In the genomic region with DNA sequence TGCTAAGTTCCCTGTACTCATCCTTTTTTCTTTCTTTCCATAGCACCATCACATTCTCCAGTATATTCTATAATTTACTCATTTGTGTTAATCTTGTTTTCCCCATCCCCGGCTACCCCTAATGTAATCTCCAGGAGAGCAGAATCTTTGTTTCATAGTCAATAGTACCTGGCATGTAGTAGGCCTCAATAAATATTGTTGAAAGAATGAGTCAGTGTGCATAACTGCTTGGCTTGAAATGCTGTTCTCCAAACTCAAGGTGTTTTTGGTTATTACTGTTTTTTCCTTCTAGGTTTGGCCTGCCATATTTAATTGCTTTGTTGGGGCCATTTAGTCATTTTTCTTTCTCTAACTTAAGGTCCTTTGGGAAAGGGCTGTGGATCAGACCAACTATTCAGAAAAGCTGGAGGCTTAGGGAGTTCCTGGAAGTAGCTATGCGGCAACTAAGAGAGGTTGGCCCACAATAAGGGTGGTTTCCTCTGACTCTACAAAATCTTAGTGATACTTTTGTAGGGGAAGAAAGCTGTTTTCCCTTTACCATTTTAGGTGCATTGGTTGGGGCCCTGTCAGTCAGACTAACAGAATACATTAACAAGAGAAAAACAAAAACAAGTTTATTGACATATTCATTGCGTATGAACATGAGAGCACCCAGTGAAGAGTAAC, we compare ENCODE assay signal across 23 cellular contexts. TPM values are rescaled to one million over a fixed set of nuclear protein-coding genes. Genes with fewer than 3 reads are reported as not detected.
DNase-seq lines count a peak whose midpoint lies in the region; ATAC-seq, FAIRE-seq and TF ChIP-seq lines count a peak whose summit lies in the region.
"Had no signal": no experiment of that assay in that cellular context is flagged by ENCODE, and none has a peak within 500 bp of the region (broad histone marks: within the 10 kb centered on the region; RNA-seq: fewer than 3 reads in every experiment).

No MANE protein-coding gene starts in this region.

- H3K27ac ChIP-seq in GM12878 (ENCODE audit: control insufficient read depth, insufficient read depth) (no peak overlapping the region), urinary bladder (ENCODE audit: low read depth) (peak overlapping the region; percentile 73), suprapubic skin (no peak overlapping the region)
- H3K27ac ChIP-seq: PC-9 had no signal

- peaks cover 3% of the 10 kb centered on the region for H3K9me3 Mint-ChIP-seq in activated naive CD8-positive, alpha-beta T cell treated with anti-CD3 and anti-CD28 coated beads, Interleukin-2, amount 10 ng/mL, durations not matched to agents 7 days and 5 days
- H3K9me3 Mint-ChIP-seq in activated naive CD8-positive, alpha-beta T cell treated with anti-CD3 and anti-CD28 coated beads for 36 hours = peaks cover 3% of the 10 kb centered on the region
- H3K9me3 Mint-ChIP-seq in naive B cell = peaks cover 0 to 3% (median 0%) of the 10 kb centered on the region in 7 donors

- no peak for ATAC-seq in activated naive CD8-positive, alpha-beta T cell treated with anti-CD3 and anti-CD28 coated beads, Interleukin-2, amount 10 ng/mL, durations not matched to agents 7 days and 5 days (ENCODE audit: low read depth)
- ATAC-seq in GM12878 = no peak
- no peak for ATAC-seq in naive B cell (ENCODE audit: low read depth in 2 of 2)
- no peak for ATAC-seq in HG03521 (IDR thresholded peaks at IDR 0.05; ENCODE audit: unreplicated experiment)
- no peak for ATAC-seq in GM21367 (IDR thresholded peaks at IDR 0.05; ENCODE audit: unreplicated experiment)
- ATAC-seq: stimulated activated naive CD8-positive, alpha-beta T cell treated with anti-CD3 and anti-CD28 coated beads, Interleukin-15, Interleukin-2, amounts not matched to agents 100 U/mL and 50 U/mL, for 24 hours had no signal

- no peak overlapping the region for H3K4me2 ChIP-seq in GM12878 (ENCODE audit: control insufficient read depth, insufficient read depth)
- H3K4me2 ChIP-seq: PC-9 had no signal

- no peaks in the 10 kb centered on the region for H3K27me3 Mint-ChIP-seq in activated naive CD8-positive, alpha-beta T cell treated with anti-CD3 and anti-CD28 coated beads, Interleukin-2, amount 10 ng/mL, durations not matched to agents 7 days and 5 days
- H3K27me3 Mint-ChIP-seq in activated naive CD8-positive, alpha-beta T cell treated with anti-CD3 and anti-CD28 coated beads for 36 hours = no peaks in the 10 kb centered on the region
- H3K27me3 Mint-ChIP-seq in naive B cell = no peaks in the 10 kb centered on the region

- RAD21 ChIA-PET in GM12878 (lab: Charles Lee; ENCODE audit: unreplicated experiment) = no interaction called here

- no peaks in the 10 kb centered on the region for H4K20me1 ChIP-seq in GM12878 (ENCODE audit: control insufficient read depth, insufficient read depth)

- DNase-seq in activated naive CD8-positive, alpha-beta T cell treated with anti-CD3 and anti-CD28 coated beads, Interleukin-2, amount 10 ng/mL, durations not matched to agents 7 days and 5 days = no peak
- DNase-seq in activated naive CD8-positive, alpha-beta T cell treated with anti-CD3 and anti-CD28 coated beads for 36 hours = no peak
- DNase-seq in GM12878 (ENCODE audit: low read depth, low spot score) = no peak
- DNase-seq in naive B cell = no peak
- DNase-seq in suprapubic skin (ENCODE audit: low spot score in 2 of 2) = no peak
- DNase-seq: activated CD4-positive, alpha-beta T cell treated with anti-CD3 and anti-CD28 coated beads for 4 hours; activated T-cell treated with anti-CD3 and anti-CD28 coated beads, Interleukin-2, amount 50 U/mL, for 48 hours; amygdala; DMS79 treated with DMSO at 0.1 percent for 48 hours; HCEC 1CT; NCI-H69; PC-9; stimulated activated CD4-positive, alpha-beta T cell treated with anti-CD3 and anti-CD28 coated beads, Interleukin-12 subunit alpha, Interleukin-12 subunit beta, amount 100 ng/mL, for 4 hours; stimulated activated naive CD8-positive, alpha-beta T cell treated with anti-CD3 and anti-CD28 coated beads, Interleukin-15, Interleukin-2, amounts not matched to agents 100 U/mL and 50 U/mL, for 24 hours had no signal

- TF ChIP-seq RAD21 in GM12878 (IDR thresholded peaks at IDR 0.05; ENCODE audit: insufficient read depth, low read depth, low read length) = no peak

- peak overlapping the region; percentile 2 for H3K27ac Mint-ChIP-seq in activated naive CD8-positive, alpha-beta T cell treated with anti-CD3 and anti-CD28 coated beads, Interleukin-2, amount 10 ng/mL, durations not matched to agents 7 days and 5 days
- H3K27ac Mint-ChIP-seq in activated naive CD8-positive, alpha-beta T cell treated with anti-CD3 and anti-CD28 coated beads for 36 hours = no peak overlapping the region
- H3K27ac Mint-ChIP-seq in naive B cell = peak overlapping the region in 5 of 6 donors; percentile 2 to 70 (median 15)

- H3K4me3 Mint-ChIP-seq in activated naive CD8-positive, alpha-beta T cell treated with anti-CD3 and anti-CD28 coated beads, Interleukin-2, amount 10 ng/mL, durations not matched to agents 7 days and 5 days = no peak overlapping the region
- H3K4me3 Mint-ChIP-seq in activated naive CD8-positive, alpha-beta T cell treated with anti-CD3 and anti-CD28 coated beads for 36 hours = no peak overlapping the region
- peak overlapping the region in 1 of 8 donors; percentile 7 for H3K4me3 Mint-ChIP-seq in naive B cell

- intact Hi-C loops in GM12878 (cut with micrococcal nuclease; ENCODE audit: unreplicated experiment) = no loop called here

- POLR2A ChIA-PET in activated naive CD8-positive, alpha-beta T cell treated with anti-CD3 and anti-CD28 coated beads, Interleukin-2, amount 10 ng/mL, durations not matched to agents 7 days and 5 days (lab: Charles Lee) = no interaction called here
- POLR2A ChIA-PET in GM12878 (lab: Charles Lee) = no interaction called here

- in situ Hi-C loops in GM12878 (cut with MboI) = no loop called here

- peaks cover 50% of the 10 kb centered on the region for H3K36me3 Mint-ChIP-seq in activated naive CD8-positive, alpha-beta T cell treated with anti-CD3 and anti-CD28 coated beads, Interleukin-2, amount 10 ng/mL, durations not matched to agents 7 days and 5 days
- peaks cover 14% of the 10 kb centered on the region for H3K36me3 Mint-ChIP-seq in activated naive CD8-positive, alpha-beta T cell treated with anti-CD3 and anti-CD28 coated beads for 36 hours
- peaks cover 4 to 16% of the 10 kb centered on the region in 2 donors for H3K36me3 Mint-ChIP-seq in naive B cell

- H3K4me3 ChIP-seq in GM12878 (no peak overlapping the region), urinary bladder (ENCODE audit: low read depth, low read length) (no peak overlapping the region), suprapubic skin (no peak overlapping the region)
- H3K4me3 ChIP-seq: PC-9 had no signal

- TF ChIP-seq POLR2A in GM12878 (IDR thresholded peaks at IDR 0.05; ENCODE audit: low read depth, low read length) = no peak
- TF ChIP-seq POLR2A in suprapubic skin (IDR thresholded peaks at IDR 0.05) = no peak

- H2AFZ ChIP-seq in GM12878 (ENCODE audit: control insufficient read depth, low read depth, low read length) = no peak overlapping the region
- H2AFZ ChIP-seq: PC-9 had no signal

- no peak for TF ChIP-seq EP300 in GM12878 (IDR thresholded peaks at IDR 0.05; ENCODE audit: borderline replicate concordance in 1 of 2, control insufficient read depth in 1 of 2, low read depth in 2 of 2, low read length in 2 of 2)
- TF ChIP-seq EP300 in suprapubic skin (IDR thresholded peaks at IDR 0.05) = no peak

- H3K4me1 ChIP-seq in GM12878 (ENCODE audit: control insufficient read depth, insufficient read depth, low read length) (no peaks in the 10 kb centered on the region), urinary bladder (ENCODE audit: insufficient read depth) (no peaks in the 10 kb centered on the region), suprapubic skin (peaks cover 53% of the 10 kb centered on the region)

- BruUV-seq in GM12878 (replicated peaks; lab: Mats Ljungman, UMichigan) = no TSS peak

- CTCF ChIA-PET in GM12878 (lab: Yijun Ruan, JAX) = no interaction called here

- 100% methylated on average over 3 of the region's 3 CpGs for WGBS in GM12878 (ENCODE audit: insufficient coverage, insufficient replicate concordance, low lambda C conversion rate, missing lambda C conversion rate)
- WGBS in urinary bladder = 75% methylated on average over 3 of the region's 3 CpGs
- 71% methylated on average over 3 of the region's 3 CpGs for WGBS in suprapubic skin

- no peak for FAIRE-seq in GM12878 (lab: Jason Lieb, UNC)
- FAIRE-seq: endometrium, frontal cortex, GM19239, urothelium cell line had no signal

- H3K79me2 ChIP-seq in GM12878 (ENCODE audit: control insufficient read depth, insufficient read depth, low read length) = no peaks in the 10 kb centered on the region

- H3K9ac ChIP-seq in GM12878 (ENCODE audit: control insufficient read depth, insufficient read depth, low read length) = no peak overlapping the region

- SMC1A ChIA-PET in GM12878 (lab: Charles Lee; ENCODE audit: uncharacterized antibody, unreplicated experiment) = no interaction called here

- H3K4me1 Mint-ChIP-seq in activated naive CD8-positive, alpha-beta T cell treated with anti-CD3 and anti-CD28 coated beads, Interleukin-2, amount 10 ng/mL, durations not matched to agents 7 days and 5 days = peaks cover 36% of the 10 kb centered on the region
- H3K4me1 Mint-ChIP-seq in activated naive CD8-positive, alpha-beta T cell treated with anti-CD3 and anti-CD28 coated beads for 36 hours = peaks cover 20% of the 10 kb centered on the region
- peaks cover 27 to 63% (median 41%) of the 10 kb centered on the region in 3 donors for H3K4me1 Mint-ChIP-seq in naive B cell

- H3K27me3 ChIP-seq in GM12878 (replicated peaks in 1 of 2; ENCODE audit: control insufficient read depth in 2 of 2, insufficient read depth in 2 of 2, low read length in 1 of 2) = no peaks in the 10 kb centered on the region
- no peaks in the 10 kb centered on the region for H3K27me3 ChIP-seq in suprapubic skin

- peaks cover 0 to 1% of the 10 kb centered on the region in 2 experiments; a peak in 2 of 4 replicates for H3K36me3 ChIP-seq in GM12878 (ENCODE audit: control insufficient read depth in 2 of 2, insufficient read depth in 2 of 2, low read length in 1 of 2)
- no peaks in the 10 kb centered on the region for H3K36me3 ChIP-seq in urinary bladder (ENCODE audit: insufficient read depth)
- no peaks in the 10 kb centered on the region for H3K36me3 ChIP-seq in suprapubic skin

- no peak for TF ChIP-seq CTCF in GM12878 (IDR thresholded peaks at IDR 0.05 in 2 of 3, conservative IDR thresholded peaks at IDR 0.05 in 1 of 3; ENCODE audit: control insufficient read depth in 2 of 3, extremely low read depth in 1 of 3, insufficient read depth in 1 of 3, low read depth in 3 of 3, low read length in 3 of 3)
- TF ChIP-seq CTCF in suprapubic skin (IDR thresholded peaks at IDR 0.05) = no peak

- H3K9me3 ChIP-seq in GM12878 (replicated peaks; ENCODE audit: control insufficient read depth, insufficient read depth, low read length) (no peaks in the 10 kb centered on the region), suprapubic skin (no peaks in the 10 kb centered on the region)

RNA-seq across cellular contexts. Expression of gene KAT2B, which starts 28.4 kb away (rescaled TPM):
- 100 to 1,000 TPM in 1 of 2 experiments, 10 to 100 TPM in 1; 97.8 to 108 TPM for total RNA-seq in activated naive CD8-positive, alpha-beta T cell treated with anti-CD3 and anti-CD28 coated beads, Interleukin-2, amount 10 ng/mL, durations not matched to agents 7 days and 5 days
- total RNA-seq in activated naive CD8-positive, alpha-beta T cell treated with anti-CD3 and anti-CD28 coated beads for 36 hours = 10 to 100 TPM; 11.7 to 17.0 TPM
- total RNA-seq in GM12878 (2013; cell fraction: nucleolus; rRNA removed) = 44.8 and 48.3 TPM in 2 replicates
- total RNA-seq in GM12878 (2014; rRNA removed) (10.4 and 14.0 TPM in 2 replicates), GM12878 (2014; rRNA removed; fragmentation: Illumina TruSeq; extraction: Trizol) (12.1 and 13.4 TPM in 2 replicates), GM12878 (2021) (11.5 and 14.3 TPM in 2 replicates), urinary bladder (38.2 TPM), suprapubic skin (10 to 100 TPM; 35.7 to 63.7 (median 40.2) TPM)
- 3.4 TPM for polyA plus RNA-seq in GM12878 (2011; ENCODE audit: low read depth)
- polyA plus RNA-seq in GM12878 (2011; rRNA removed) (15.2 and 24.0 TPM in 2 replicates), GM12878 (2014; fragmentation: Illumina TruSeq; extraction: Trizol) (15.2 and 18.8 TPM in 2 replicates), GM12878 (2014; fragmentation: Nextera tagmentation; extraction: Ambion mirVana) (1 to 10 TPM; 2.9 to 4.3 TPM), GM12878 (2014; rRNA removed) (7.3 and 9.9 TPM in 2 replicates), GM12878 (2016; fragmentation: Nextera tagmentation; extraction: Ambion mirVana) (1 to 10 TPM; 3.7 to 4.3 TPM), naive B cell (ENCODE audit: low read depth in 6 of 6) (1 to 10 TPM; 3.5 to 9.2 (median 4.9) TPM), urinary bladder (14.6 TPM)
- 6.7 and 7.6 TPM in 2 replicates for polyA plus RNA-seq in GM12878 (2011; cell fraction: cytosol; rRNA removed)
- polyA plus RNA-seq in GM12878 (2011; cell fraction: nucleus; rRNA removed) = 17.9 and 18.1 TPM in 2 replicates
- polyA plus RNA-seq in GM12878 (2012) = 5.1 and 6.6 TPM in 2 replicates
- 12.5 and 17.3 TPM in 2 replicates for polyA minus RNA-seq in GM12878 (2011; rRNA and poly(A)+ RNA removed)
- 3.9 and 7.5 TPM in 2 replicates for polyA minus RNA-seq in GM12878 (2011; cell fraction: cytosol; rRNA and poly(A)+ RNA removed)
- 8.8 and 12.7 TPM in 2 replicates for polyA minus RNA-seq in GM12878 (2011; cell fraction: nucleus; rRNA and poly(A)+ RNA removed)

RNA-seq across cellular contexts. Expression of gene PP2D1, which starts 56.6 kb away (rescaled TPM):
- total RNA-seq in activated naive CD8-positive, alpha-beta T cell treated with anti-CD3 and anti-CD28 coated beads, Interleukin-2, amount 10 ng/mL, durations not matched to agents 7 days and 5 days = not detected
- total RNA-seq in activated naive CD8-positive, alpha-beta T cell treated with anti-CD3 and anti-CD28 coated beads for 36 hours = not detected
- total RNA-seq in GM12878 (2013; cell fraction: nucleolus; rRNA removed) = not detected in 2 replicates
- total RNA-seq in GM12878 (2014; rRNA removed) (not detected in 2 replicates), GM12878 (2014; rRNA removed; fragmentation: Illumina TruSeq; extraction: Trizol) (not detected in 2 replicates), GM12878 (2021) (not detected in 2 replicates), urinary bladder (not detected), suprapubic skin (not detected)
- 0.10 TPM for polyA plus RNA-seq in GM12878 (2011; ENCODE audit: low read depth)
- polyA plus RNA-seq in GM12878 (2011; rRNA removed) (not detected in 2 replicates), GM12878 (2014; fragmentation: Illumina TruSeq; extraction: Trizol) (not detected in 2 replicates), GM12878 (2014; fragmentation: Nextera tagmentation; extraction: Ambion mirVana) (under 1 TPM; 0.04 to 0.18 TPM), GM12878 (2014; rRNA removed) (not detected in 2 replicates), GM12878 (2016; fragmentation: Nextera tagmentation; extraction: Ambion mirVana) (under 1 TPM in 1 of 2 experiments, not detected in 1; 0.17 TPM), naive B cell (ENCODE audit: low read depth in 6 of 6) (1 to 10 TPM in 3 of 6 donors, under 1 TPM in 2, not detected in 1; 0.71 to 1.1 (median 1.0) TPM), urinary bladder (not detected)
- polyA plus RNA-seq in GM12878 (2011; cell fraction: cytosol; rRNA removed) = not detected in 2 replicates
- polyA plus RNA-seq in GM12878 (2011; cell fraction: nucleus; rRNA removed) = not detected in 2 replicates
- 0.13 and 0.30 TPM in 2 replicates for polyA plus RNA-seq in GM12878 (2012)
- not detected in 2 replicates for polyA minus RNA-seq in GM12878 (2011; rRNA and poly(A)+ RNA removed)
- not detected in 2 replicates for polyA minus RNA-seq in GM12878 (2011; cell fraction: cytosol; rRNA and poly(A)+ RNA removed)
- polyA minus RNA-seq in GM12878 (2011; cell fraction: nucleus; rRNA and poly(A)+ RNA removed) = not detected in 2 replicates
- total RNA-seq: frontal cortex, PC-9, SK-MEL-5 had no signal
- polyA plus RNA-seq: AG04450 had no signal
